In the genomic region with DNA sequence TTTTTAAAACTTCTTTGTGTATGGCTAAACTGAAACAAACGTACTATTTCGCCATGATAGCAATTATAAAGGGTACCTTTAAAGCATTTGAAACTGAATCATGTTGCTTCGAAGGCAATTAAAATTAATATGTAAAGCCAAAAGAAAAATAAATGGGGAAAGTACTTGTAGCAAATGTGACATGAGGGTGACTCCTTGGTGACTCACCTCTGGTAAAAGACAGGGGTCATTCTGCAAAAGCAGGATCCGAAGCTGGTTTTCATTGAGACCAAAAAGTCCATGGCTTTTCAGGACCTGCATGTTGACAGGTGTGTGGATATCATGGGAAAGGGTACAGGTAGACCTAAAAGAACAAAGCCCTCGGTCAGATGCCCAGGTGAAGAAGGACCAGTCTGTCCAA, we compare ENCODE assay signal across 1 cellular context.
TF ChIP-seq lines count a peak whose summit lies in the region.

No MANE protein-coding gene starts in this region.

TF ChIP-seq in GM23338, 12 proteins besides CTCF, POLR2A, EP300 and RAD21 (continued from another document):
- TF ChIP-seq CREB1 (CRISPR knock-in tag; IDR thresholded peaks at IDR 0.05; ENCODE audit: low read depth): no peak
- no peak for TF ChIP-seq POLR2AphosphoS5 (IDR thresholded peaks at IDR 0.05; ENCODE audit: low read depth)
